ENCODE assay signal across 17 cellular contexts in genomic region chr5:159663986-159664385, GRCh38.
DNase-seq lines count a peak whose midpoint lies in the region; ATAC-seq, FAIRE-seq and TF ChIP-seq lines count a peak whose summit lies in the region.
"Had no signal": no experiment of that assay in that cellular context is flagged by ENCODE, and none has a peak within 500 bp of the region (broad histone marks: within the 10 kb centered on the region; RNA-seq: fewer than 3 reads in every experiment).

No MANE protein-coding gene starts in this region.

- CTCF ChIA-PET in activated CD4-positive, alpha-beta memory T cell treated with anti-CD3 and anti-CD28 coated beads for 36 hours (lab: Charles Lee) = no interaction called here

- no peaks in the 10 kb centered on the region for H3K36me3 Mint-ChIP-seq in activated CD4-positive, alpha-beta memory T cell treated with anti-CD3 and anti-CD28 coated beads for 36 hours
- H3K36me3 Mint-ChIP-seq in activated naive CD8-positive, alpha-beta T cell treated with anti-CD3 and anti-CD28 coated beads, Interleukin-2, amount 50 U/mL, for 24 hours (ENCODE audit: low read depth) = no peaks in the 10 kb centered on the region
- H3K36me3 Mint-ChIP-seq: CD4-positive, CD25-positive, alpha-beta regulatory T cell; CD8-positive, alpha-beta memory T cell had no signal

- H3K4me3 ChIP-seq in foreskin fibroblast (ENCODE audit: low read depth in 1 of 2, low read length in 2 of 2) = no peak overlapping the region
- H3K4me3 ChIP-seq: A549; BLaER1 treated with 17β-estradiol and CSF1 and Interleukin-3, amounts not matched to agents 10 nM and 100 nM; HAP-1 had no signal

- no peak for ATAC-seq in activated naive CD8-positive, alpha-beta T cell treated with anti-CD3 and anti-CD28 coated beads, Interleukin-2, amount 50 U/mL, for 24 hours
- ATAC-seq: A549 had no signal

- no peak for TF ChIP-seq POLR2A in GM12891 (IDR thresholded peaks at IDR 0.05; ENCODE audit: low read depth, low read length)

- H3K9me3 Mint-ChIP-seq in activated CD4-positive, alpha-beta memory T cell treated with anti-CD3 and anti-CD28 coated beads for 36 hours = no peaks in the 10 kb centered on the region
- no peaks in the 10 kb centered on the region for H3K9me3 Mint-ChIP-seq in activated naive CD8-positive, alpha-beta T cell treated with anti-CD3 and anti-CD28 coated beads, Interleukin-2, amount 50 U/mL, for 24 hours
- H3K9me3 Mint-ChIP-seq: CD8-positive, alpha-beta memory T cell had no signal

- intact Hi-C loops in activated CD4-positive, alpha-beta memory T cell treated with anti-CD3 and anti-CD28 coated beads for 36 hours (cut with micrococcal nuclease) = no loop called here

- DNase-seq in GM12891 (ENCODE audit: insufficient read length, low spot score) = no peak
- peak; percentile 7 for DNase-seq in astrocyte of the hippocampus (ENCODE audit: low read depth, low spot score)
- DNase-seq in foreskin fibroblast = peak; percentile 12 to 43
- DNase-seq in activated CD4-positive, alpha-beta memory T cell treated with anti-CD3 and anti-CD28 coated beads for 36 hours = no peak
- DNase-seq in activated naive CD8-positive, alpha-beta T cell treated with anti-CD3 and anti-CD28 coated beads, Interleukin-2, amount 50 U/mL, for 24 hours = no peak
- DNase-seq in C1 segment of cervical spinal cord (lab: John Stamatoyannopoulos, UW) = no peak
- no peak for DNase-seq in KBM-7
- DNase-seq: CD4-positive, CD25-positive, alpha-beta regulatory T cell; CD8-positive, alpha-beta memory T cell; COR-L47; DMS 273 treated with DMSO at 0.1 percent for 48 hours had no signal

- H3K27ac Mint-ChIP-seq in activated CD4-positive, alpha-beta memory T cell treated with anti-CD3 and anti-CD28 coated beads for 36 hours = no peak overlapping the region
- H3K27ac Mint-ChIP-seq in activated naive CD8-positive, alpha-beta T cell treated with anti-CD3 and anti-CD28 coated beads, Interleukin-2, amount 50 U/mL, for 24 hours = no peak overlapping the region
- H3K27ac Mint-ChIP-seq: B cell; CD4-positive, CD25-positive, alpha-beta regulatory T cell; CD8-positive, alpha-beta memory T cell had no signal

- in situ Hi-C loops in KBM-7 (cut with MboI; ENCODE audit: low pct_unique_long_range_greater_than_20kb, low sequenced_read_pairs) = no loop called here

- peaks cover 3% of the 10 kb centered on the region for H3K4me1 Mint-ChIP-seq in activated CD4-positive, alpha-beta memory T cell treated with anti-CD3 and anti-CD28 coated beads for 36 hours (ENCODE audit: low read depth)
- peaks cover 2% of the 10 kb centered on the region for H3K4me1 Mint-ChIP-seq in activated naive CD8-positive, alpha-beta T cell treated with anti-CD3 and anti-CD28 coated beads, Interleukin-2, amount 50 U/mL, for 24 hours
- H3K4me1 Mint-ChIP-seq: B cell; CD4-positive, CD25-positive, alpha-beta regulatory T cell had no signal

- POLR2A ChIA-PET in activated CD4-positive, alpha-beta memory T cell treated with anti-CD3 and anti-CD28 coated beads for 36 hours (lab: Charles Lee) = no interaction called here

- H3K27me3 Mint-ChIP-seq in activated CD4-positive, alpha-beta memory T cell treated with anti-CD3 and anti-CD28 coated beads for 36 hours = peaks cover 2% of the 10 kb centered on the region
- H3K27me3 Mint-ChIP-seq in activated naive CD8-positive, alpha-beta T cell treated with anti-CD3 and anti-CD28 coated beads, Interleukin-2, amount 50 U/mL, for 24 hours = peaks cover under 1% of the 10 kb centered on the region
- H3K27me3 Mint-ChIP-seq: B cell; CD4-positive, CD25-positive, alpha-beta regulatory T cell had no signal

- H3K4me3 Mint-ChIP-seq in activated CD4-positive, alpha-beta memory T cell treated with anti-CD3 and anti-CD28 coated beads for 36 hours = no peak overlapping the region
- no peak overlapping the region for H3K4me3 Mint-ChIP-seq in activated naive CD8-positive, alpha-beta T cell treated with anti-CD3 and anti-CD28 coated beads, Interleukin-2, amount 50 U/mL, for 24 hours
- H3K4me3 Mint-ChIP-seq: B cell; CD4-positive, CD25-positive, alpha-beta regulatory T cell; CD8-positive, alpha-beta memory T cell had no signal

- FAIRE-seq in GM12891 (lab: Jason Lieb, UNC) = peak; percentile 13
- FAIRE-seq: A549, G401.6, H1 had no signal

- no peak for TF ChIP-seq CTCF in foreskin fibroblast (IDR thresholded peaks at IDR 0.05; ENCODE audit: low read depth, low read length)

TF ChIP-seq in GM12891, 5 proteins besides CTCF, POLR2A, EP300 and RAD21:
- no peak for TF ChIP-seq TAF1 (IDR thresholded peaks at IDR 0.05; ENCODE audit: low read depth, low read length)
- no peak for TF ChIP-seq POU2F2 (IDR thresholded peaks at IDR 0.05; ENCODE audit: low read depth, low read length)
- no peak for TF ChIP-seq SPI1 (IDR thresholded peaks at IDR 0.05; ENCODE audit: low read depth, low read length)
- TF ChIP-seq PAX5 (IDR thresholded peaks at IDR 0.05; ENCODE audit: insufficient read depth, low read length, severe bottlenecking) = no peak
- no peak for TF ChIP-seq POLR2AphosphoS5 (IDR thresholded peaks at IDR 0.05; ENCODE audit: low read depth, low read length)

Comparison
In these comparisons a context has a peak if more than half of its experiments do, and no peak if none do; other contexts are left out.
1. DNase-seq: peak in astrocyte of the hippocampus (single experiment) and foreskin fibroblast (2 of 2); none in GM12891 (single experiment), activated CD4-positive, alpha-beta memory T cell treated with anti-CD3 and anti-CD28 coated beads for 36 hours (single experiment), activated naive CD8-positive, alpha-beta T cell treated with anti-CD3 and anti-CD28 coated beads, Interleukin-2, amount 50 U/mL, for 24 hours (single experiment), C1 segment of cervical spinal cord (0 of 14) and KBM-7 (single experiment).